8 cellular contexts compared by ENCODE assay signal in genomic region chr6:20708367-20709124, GRCh38.
A peak's percentile ranks its signal among the peaks of the same experiment; 100 is the strongest.
DNase-seq lines count a peak whose midpoint lies in the region; ATAC-seq and TF ChIP-seq lines count a peak whose summit lies in the region.

No MANE protein-coding gene starts in this region.

- no peak overlapping the region for H3K9ac ChIP-seq in fibroblast of lung (ENCODE audit: insufficient read depth, low read length)

- H3K4me1 ChIP-seq in fibroblast of lung (ENCODE audit: control insufficient read depth, extremely low read depth, insufficient read depth, low read length) = no peaks in the 10 kb centered on the region

- no peak overlapping the region for H3K27ac ChIP-seq in fibroblast of lung (ENCODE audit: insufficient read depth, low read length)

- H3K9me3 ChIP-seq in fibroblast of lung (ENCODE audit: control insufficient read depth, insufficient read depth, low read depth, low read length) = no peaks in the 10 kb centered on the region

- DNase-seq in GM13977 (ENCODE audit: low spot score) (peak; percentile 16), fibroblast of lung (ENCODE audit: low read depth in 2 of 2) (peak; percentile 14 to 94), T1000 (lab: John Stamatoyannopoulos, UW) (no peak), germinal center (ENCODE audit: low spot score) (no peak), cortex of kidney (lab: John Stamatoyannopoulos, UW) (no peak)

- H3K4me3 ChIP-seq in fibroblast of lung (replicated peaks in 1 of 4; ENCODE audit: control extremely low read depth in 1 of 4, insufficient read depth in 1 of 4, low read depth in 3 of 4, low read length in 4 of 4) = no peak overlapping the region

- ATAC-seq in GM21360 (IDR thresholded peaks at IDR 0.05; ENCODE audit: unreplicated experiment) (peak; percentile 71), HG03558 (IDR thresholded peaks at IDR 0.05; ENCODE audit: extremely low read depth, unreplicated experiment) (peak; percentile 36), GM19328 (IDR thresholded peaks at IDR 0.05; ENCODE audit: unreplicated experiment) (no peak)

- H4K20me1 ChIP-seq in fibroblast of lung (ENCODE audit: control insufficient read depth, extremely low read depth, insufficient read depth, low read length) = no peaks in the 10 kb centered on the region

- no peak for TF ChIP-seq CTCF in GM13977 (IDR thresholded peaks at IDR 0.05; ENCODE audit: extremely low read depth, insufficient read depth, missing control alignments)
- no peak for TF ChIP-seq CTCF in fibroblast of lung (conservative IDR thresholded peaks at IDR 0.05 in 1 of 2, IDR thresholded peaks at IDR 0.05 in 1 of 2; ENCODE audit: low read depth in 1 of 2, low read length in 2 of 2)

- H3K4me2 ChIP-seq in fibroblast of lung (ENCODE audit: extremely low read depth, insufficient read depth, low read length) = no peak overlapping the region

- H3K79me2 ChIP-seq in fibroblast of lung (ENCODE audit: control insufficient read depth, insufficient read depth, low read length) = no peaks in the 10 kb centered on the region

- no peaks in the 10 kb centered on the region for H3K27me3 ChIP-seq in fibroblast of lung (ENCODE audit: control insufficient read depth, insufficient read depth, low read length)

- H3K36me3 ChIP-seq in fibroblast of lung (ENCODE audit: control insufficient read depth, insufficient read depth, low read length) = no peaks in the 10 kb centered on the region

- in situ Hi-C loops in GM13977 (cut with MboI; ENCODE audit: low pct_unique_long_range_greater_than_20kb, low sequenced_read_pairs, unreplicated experiment) = loop anchor here (25.0 kb wide), 1 partner anchor 879 kb away; the partner anchor contains the start of gene SOX4

- H2AFZ ChIP-seq in fibroblast of lung (ENCODE audit: low read length) = no peak overlapping the region

Comparison
In these comparisons a context has a peak if more than half of its experiments do, and no peak if none do; other contexts are left out.
1. DNase-seq: peak in GM13977 (single experiment) and fibroblast of lung (2 of 2); none in T1000 (single experiment), germinal center (single experiment) and cortex of kidney (single experiment).